Comparison of ENCODE assay signal across 8 cellular contexts in the genomic region with DNA sequence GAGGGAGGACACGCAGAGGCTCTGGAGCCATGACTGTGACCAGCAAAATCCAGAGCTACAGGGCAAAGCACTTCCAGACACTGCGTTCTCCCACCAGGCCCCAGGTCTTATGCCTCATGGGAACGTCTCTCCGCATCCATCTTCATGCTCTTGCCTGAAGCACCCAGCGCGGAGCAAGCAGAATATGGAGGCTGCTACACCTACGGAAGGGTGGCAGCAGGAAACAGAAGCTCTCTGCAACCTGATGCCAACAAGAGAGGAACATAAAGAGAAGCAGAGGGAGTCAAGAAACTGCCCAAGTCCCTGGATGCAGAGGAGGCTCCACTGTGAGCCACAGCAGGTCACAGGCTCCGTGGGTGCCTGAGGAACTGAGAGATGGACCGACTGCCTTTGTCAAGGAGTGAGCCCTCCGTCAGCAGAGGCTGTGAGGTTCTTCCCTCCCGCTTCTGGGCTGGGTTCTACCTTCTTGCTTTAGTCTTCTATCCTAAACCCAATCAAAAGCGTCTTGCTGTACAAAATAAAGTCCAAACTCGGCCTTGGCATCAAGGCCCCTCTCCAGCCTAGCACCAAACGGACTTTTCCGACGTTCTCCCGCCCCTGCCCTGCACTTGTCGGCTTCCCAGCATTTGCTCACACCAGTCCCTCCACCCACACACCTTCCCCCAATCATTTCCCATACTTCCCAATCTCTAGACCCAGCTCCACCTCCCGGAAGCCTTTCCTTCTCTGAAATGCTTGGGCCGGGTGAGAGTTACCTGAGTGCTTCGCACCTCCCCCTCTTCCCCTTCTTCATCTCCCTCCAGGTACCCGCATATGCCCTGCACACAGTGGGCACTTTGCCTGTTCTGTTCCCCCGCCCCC. TPM values are rescaled to one million over a fixed set of nuclear protein-coding genes. Genes with fewer than 3 reads are reported as not detected.
A peak's percentile ranks its signal among the peaks of the same experiment; 100 is the strongest.
DNase-seq lines count a peak whose midpoint lies in the region; ATAC-seq and TF ChIP-seq lines count a peak whose summit lies in the region.

No MANE protein-coding gene starts in this region.

- H3K9me3 Mint-ChIP-seq in activated CD8-positive, alpha-beta memory T cell treated with anti-CD3 and anti-CD28 coated beads, Interleukin-2, amount 10 ng/mL, durations not matched to agents 7 days and 5 days (ENCODE audit: low read depth), result no peaks in the 10 kb centered on the region

- intact Hi-C loops in adrenal gland (cut with DNase I), result loop anchor here in 1 of 2 donors (10.0 kb wide), 1 partner anchor 59 kb away; no protein-coding TSS in a partner anchor
- intact Hi-C loops in spleen (cut with DNase I; ENCODE audit: low total_unique reads), result no loop called here

- peak overlapping the region; percentile 79 for H3K27ac Mint-ChIP-seq in activated CD8-positive, alpha-beta memory T cell treated with anti-CD3 and anti-CD28 coated beads, Interleukin-2, amount 10 ng/mL, durations not matched to agents 7 days and 5 days

- H3K36me3 ChIP-seq in adrenal gland (replicated peaks in 1 of 2) (peaks cover 0 to 9% of the 10 kb centered on the region in 2 donors), spleen (peaks cover 0 to 10% (median 0%) of the 10 kb centered on the region in 6 donors)

- H3K9me3 ChIP-seq in adrenal gland (replicated peaks in 1 of 3), result no peaks in the 10 kb centered on the region
- H3K9me3 ChIP-seq in spleen, result no peaks in the 10 kb centered on the region

- H3K4me3 Mint-ChIP-seq in activated CD8-positive, alpha-beta memory T cell treated with anti-CD3 and anti-CD28 coated beads, Interleukin-2, amount 10 ng/mL, durations not matched to agents 7 days and 5 days, result peak overlapping the region; percentile 99

- CTCF ChIA-PET in activated CD8-positive, alpha-beta memory T cell treated with anti-CD3 and anti-CD28 coated beads, Interleukin-2, amount 10 ng/mL, durations not matched to agents 7 days and 5 days (lab: Charles Lee), result interaction anchor here (0.6 to 4.6 kb wide), 9 partner anchors 9 to 386 kb away, joined by 3 to 19 read pairs (median 4); partner anchors contain the start of gene TTC22

- peaks cover 20% of the 10 kb centered on the region for H3K27me3 Mint-ChIP-seq in activated CD8-positive, alpha-beta memory T cell treated with anti-CD3 and anti-CD28 coated beads, Interleukin-2, amount 10 ng/mL, durations not matched to agents 7 days and 5 days

- H3K4me1 ChIP-seq in adrenal gland (replicated peaks in 1 of 2) (peaks cover 49 to 52% of the 10 kb centered on the region in 2 donors), spleen (peaks cover 8 to 68% (median 31%) of the 10 kb centered on the region in 6 donors)

- H3K27me3 ChIP-seq in adrenal gland, result no peaks in the 10 kb centered on the region
- H3K27me3 ChIP-seq in spleen (replicated peaks in 1 of 7), result peaks cover 0 to 26% (median 0%) of the 10 kb centered on the region in 7 donors

- TF ChIP-seq POLR2A in adrenal gland (IDR thresholded peaks at IDR 0.05), result no peak
- no peak for TF ChIP-seq POLR2A in spleen (IDR thresholded peaks at IDR 0.05)

- peaks cover 56% of the 10 kb centered on the region for H3K4me1 Mint-ChIP-seq in activated CD8-positive, alpha-beta memory T cell treated with anti-CD3 and anti-CD28 coated beads, Interleukin-2, amount 10 ng/mL, durations not matched to agents 7 days and 5 days

- H3K4me3 ChIP-seq in adrenal gland, result peak overlapping the region; percentile 57 to 84 (median 78)
- H3K4me3 ChIP-seq in spleen, result peak overlapping the region; percentile 55 to 98 (median 84)

- TF ChIP-seq CTCF in adrenal gland (IDR thresholded peaks at IDR 0.05), result no peak
- TF ChIP-seq CTCF in spleen (IDR thresholded peaks at IDR 0.05 in 8 of 11, conservative IDR thresholded peaks at IDR 0.05 in 3 of 11), result no peak

- H3K36me3 Mint-ChIP-seq in activated CD8-positive, alpha-beta memory T cell treated with anti-CD3 and anti-CD28 coated beads, Interleukin-2, amount 10 ng/mL, durations not matched to agents 7 days and 5 days, result peaks cover 38% of the 10 kb centered on the region

- WGBS in adrenal gland, 4 donors, result 18 to 28% (median 19%) methylated on average over 21 to 23 of the region's 23 CpGs
- 24 to 44% (median 35%) methylated on average over 23 of the region's 23 CpGs for WGBS in spleen, 5 donors

- DNase-seq in activated CD8-positive, alpha-beta memory T cell treated with anti-CD3 and anti-CD28 coated beads, Interleukin-2, amount 10 ng/mL, durations not matched to agents 7 days and 5 days, result no peak
- DNase-seq in activated CD8-positive, alpha-beta memory T cell treated with anti-CD3 and anti-CD28 coated beads, Interleukin-2, amount 50 U/mL, for 48 hours, result no peak
- peak; percentile 85 for DNase-seq in NCI-H2029 (lab: John Stamatoyannopoulos, UW)
- peak in 5 of 7 donors; percentile 50 to 84 (median 57) for DNase-seq in adrenal gland
- peak; percentile 75 for DNase-seq in iPS-NIHi7 (ENCODE audit: extremely low spot score)
- DNase-seq in spleen, result no peak
- DNase-seq in middle frontal gyrus (ENCODE audit: extremely low spot score, low spot score), result no peak

- no peak for ATAC-seq in activated CD8-positive, alpha-beta memory T cell treated with anti-CD3 and anti-CD28 coated beads, Interleukin-2, amount 10 ng/mL, durations not matched to agents 7 days and 5 days
- ATAC-seq in HG03439 (IDR thresholded peaks at IDR 0.05; ENCODE audit: unreplicated experiment), result no peak

- peak overlapping the region; percentile 50 to 95 (median 81) for H3K27ac ChIP-seq in adrenal gland
- H3K27ac ChIP-seq in spleen, result peak overlapping the region; percentile 13 to 85 (median 80)

RNA-seq across cellular contexts. Expression of gene DHCR24, which starts 0.9 kb away (rescaled TPM):
- total RNA-seq in activated CD8-positive, alpha-beta memory T cell treated with anti-CD3 and anti-CD28 coated beads, Interleukin-2, amount 10 ng/mL, durations not matched to agents 7 days and 5 days, result 100 to 1,000 TPM; 121 to 187 TPM
- total RNA-seq in adrenal gland, result 1,000 to 10,000 TPM; 1,178 to 4,240 (median 2,741) TPM
- polyA plus RNA-seq in adrenal gland, result 1,000 to 10,000 TPM in 1 of 3 donors, 100 to 1,000 TPM in 2; 138 to 3,356 (median 348) TPM
- 100 to 1,000 TPM; 112 to 370 (median 284) TPM for total RNA-seq in spleen
- polyA plus RNA-seq in spleen, result 10 to 100 TPM in 1 of 3 donors, 1 to 10 TPM in 2; 7.0 to 29.7 (median 9.1) TPM

Comparison
In these comparisons a context has a peak if more than half of its experiments do, and no peak if none do; other contexts are left out.
1. DNase-seq: peak in NCI-H2029 (single experiment), adrenal gland (5 of 7) and iPS-NIHi7 (single experiment); none in activated CD8-positive, alpha-beta memory T cell treated with anti-CD3 and anti-CD28 coated beads, Interleukin-2, amount 10 ng/mL, durations not matched to agents 7 days and 5 days (single experiment), activated CD8-positive, alpha-beta memory T cell treated with anti-CD3 and anti-CD28 coated beads, Interleukin-2, amount 50 U/mL, for 48 hours (single experiment), spleen (single experiment) and middle frontal gyrus (single experiment).